1 cellular context compared by ENCODE assay signal in the genomic region with DNA sequence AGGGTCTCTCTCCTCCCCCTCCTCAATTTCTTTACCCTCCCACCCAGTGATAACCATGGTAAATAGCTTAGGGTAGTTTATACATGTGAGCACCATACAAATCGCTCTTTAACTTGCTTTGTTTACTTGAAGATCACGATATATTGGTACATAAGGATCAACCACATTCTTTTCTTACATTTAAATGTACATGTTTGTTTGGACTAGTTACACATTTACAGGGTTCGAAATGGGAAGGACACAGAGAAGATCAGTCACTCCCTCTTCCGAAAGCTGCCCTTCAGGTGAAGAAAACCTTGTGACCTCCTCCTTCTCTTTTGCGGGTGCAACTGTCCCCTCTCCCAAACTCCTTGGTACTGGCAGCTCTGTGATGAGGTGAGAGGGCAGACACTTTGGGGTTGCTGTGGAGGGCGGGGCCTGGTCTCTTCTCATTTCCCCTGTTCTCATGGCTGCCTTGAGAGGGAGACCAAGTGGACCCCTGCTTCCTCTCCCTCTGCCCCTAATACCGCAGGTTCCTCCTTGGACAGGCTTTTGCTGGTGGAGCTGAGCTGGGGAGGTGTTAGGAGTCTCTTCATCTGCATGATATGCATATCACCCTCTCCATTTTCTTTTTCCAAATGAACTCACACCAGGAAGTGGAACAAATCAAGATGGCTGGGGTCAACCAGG.
TF ChIP-seq lines count a peak whose summit lies in the region.

No MANE protein-coding gene starts in this region.

TF ChIP-seq in A549, 52 proteins besides CTCF, POLR2A, EP300 and RAD21 (continued from another document):
- TF ChIP-seq, protein P1, sequence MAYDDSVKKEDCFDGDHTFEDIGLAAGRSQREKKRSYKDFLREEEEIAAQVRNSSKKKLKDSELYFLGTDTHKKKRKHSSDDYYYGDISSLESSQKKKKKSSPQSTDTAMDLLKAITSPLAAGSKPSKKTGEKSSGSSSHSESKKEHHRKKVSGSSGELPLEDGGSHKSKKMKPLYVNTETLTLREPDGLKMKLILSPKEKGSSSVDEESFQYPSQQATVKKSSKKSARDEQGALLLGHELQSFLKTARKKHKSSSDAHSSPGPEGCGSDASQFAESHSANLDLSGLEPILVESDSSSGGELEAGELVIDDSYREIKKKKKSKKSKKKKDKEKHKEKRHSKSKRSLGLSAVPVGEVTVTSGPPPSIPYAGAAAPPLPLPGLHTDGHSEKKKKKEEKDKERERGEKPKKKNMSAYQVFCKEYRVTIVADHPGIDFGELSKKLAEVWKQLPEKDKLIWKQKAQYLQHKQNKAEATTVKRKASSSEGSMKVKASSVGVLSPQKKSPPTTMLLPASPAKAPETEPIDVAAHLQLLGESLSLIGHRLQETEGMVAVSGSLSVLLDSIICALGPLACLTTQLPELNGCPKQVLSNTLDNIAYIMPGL (CRISPR knock-in tag; IDR thresholded peaks at IDR 0.05; ENCODE audit: borderline replicate concordance), result no peak
- TF ChIP-seq HDAC2 (IDR thresholded peaks at IDR 0.05) (no peak), POLR2AphosphoS2 (conservative IDR thresholded peaks at IDR 0.05; ENCODE audit: low read length) (no peak), FOSL2 (IDR thresholded peaks at IDR 0.05) (no peak), FOSL2 (CRISPR knock-in tag; IDR thresholded peaks at IDR 0.05) (no peak), BHLHE40 (IDR thresholded peaks at IDR 0.05; ENCODE audit: low read depth, low read length) (no peak), FOSB (CRISPR knock-in tag; IDR thresholded peaks at IDR 0.05) (no peak), KDM1A (IDR thresholded peaks at IDR 0.05; ENCODE audit: low read depth) (no peak)
- TF ChIP-seq, protein P2, sequence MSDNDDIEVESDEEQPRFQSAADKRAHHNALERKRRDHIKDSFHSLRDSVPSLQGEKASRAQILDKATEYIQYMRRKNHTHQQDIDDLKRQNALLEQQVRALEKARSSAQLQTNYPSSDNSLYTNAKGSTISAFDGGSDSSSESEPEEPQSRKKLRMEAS (IDR thresholded peaks at IDR 0.05), result no peak
TF ChIP-seq in A549: peak in this region for 0.
